23 cellular contexts compared by ENCODE assay signal in genomic region chr16:67608367-67608766, GRCh38. TPM values are rescaled to one million over a fixed set of nuclear protein-coding genes. Genes with fewer than 3 reads are reported as not detected.
DNase-seq lines count a peak whose midpoint lies in the region; ATAC-seq and TF ChIP-seq lines count a peak whose summit lies in the region.
"Had no signal": no experiment of that assay in that cellular context is flagged by ENCODE, and none has a peak within 500 bp of the region (broad histone marks: within the 10 kb centered on the region; RNA-seq: fewer than 3 reads in every experiment).

No MANE protein-coding gene starts in this region.

- peaks cover 10% of the 10 kb centered on the region for H3K4me1 Mint-ChIP-seq in activated CD4-positive, alpha-beta T cell treated with anti-CD3 and anti-CD28 coated beads for 36 hours
- peaks cover 13% of the 10 kb centered on the region for H3K4me1 Mint-ChIP-seq in T-helper 2 cell treated with Interferon-gamma antibody and Interleukin-4, amounts not matched to agents 5 μg/mL and 100 μg/mL, for 36 hours (ENCODE audit: low read depth)
- no peaks in the 10 kb centered on the region for H3K4me1 Mint-ChIP-seq in neural progenitor cell

- H3F3A ChIP-seq in neural progenitor cell (ENCODE audit: low read depth), result peaks cover 8% of the 10 kb centered on the region

- no peaks in the 10 kb centered on the region for H3K9me3 ChIP-seq in neural progenitor cell (ENCODE audit: low read depth)
- H3K9me3 ChIP-seq: lower lobe of right lung, SJSA1, thoracic aorta had no signal

- H3K4me3 ChIP-seq in neural progenitor cell, result no peak overlapping the region
- H3K4me3 ChIP-seq: lower lobe of right lung, SJSA1, thoracic aorta had no signal

- no peak overlapping the region for H3K9ac ChIP-seq in neural progenitor cell

- in situ Hi-C loops in GM13976 (cut with MboI; ENCODE audit: low sequenced_read_pairs, unreplicated experiment), result no loop called here

- H3K79me2 ChIP-seq in neural progenitor cell (ENCODE audit: low read depth), result peaks cover 69% of the 10 kb centered on the region

- no peak for TF ChIP-seq CTCF in GM13976 (IDR thresholded peaks at IDR 0.05; ENCODE audit: borderline replicate concordance, control extremely low read depth, extremely low read depth, insufficient read depth, missing control alignments)
- no peak for TF ChIP-seq CTCF in neural progenitor cell (IDR thresholded peaks at IDR 0.05)

- H3K27ac Mint-ChIP-seq in activated CD4-positive, alpha-beta T cell treated with anti-CD3 and anti-CD28 coated beads for 36 hours, result peak overlapping the region; percentile 85
- H3K27ac Mint-ChIP-seq in T-helper 2 cell treated with Interferon-gamma antibody and Interleukin-4, amounts not matched to agents 5 μg/mL and 100 μg/mL, for 36 hours, result peak overlapping the region; percentile 23
- H3K27ac Mint-ChIP-seq in neural progenitor cell, result peak overlapping the region; percentile 67

- peaks cover 14% of the 10 kb centered on the region for H3K36me3 Mint-ChIP-seq in activated CD4-positive, alpha-beta T cell treated with anti-CD3 and anti-CD28 coated beads for 36 hours (ENCODE audit: low read depth)
- H3K36me3 Mint-ChIP-seq in T-helper 2 cell treated with Interferon-gamma antibody and Interleukin-4, amounts not matched to agents 5 μg/mL and 100 μg/mL, for 36 hours (ENCODE audit: low read depth), result peaks cover 20% of the 10 kb centered on the region
- H3K36me3 Mint-ChIP-seq in neural progenitor cell, result peaks cover 28% of the 10 kb centered on the region

- peak; percentile 80 for ATAC-seq in activated CD4-positive, alpha-beta T cell treated with anti-CD3 and anti-CD28 coated beads for 36 hours
- no peak for ATAC-seq in HG03342 (IDR thresholded peaks at IDR 0.05; ENCODE audit: unreplicated experiment)
- ATAC-seq in HG02623 (IDR thresholded peaks at IDR 0.05; ENCODE audit: unreplicated experiment), result no peak
- ATAC-seq: lower lobe of right lung had no signal

- no peak for DNase-seq in activated CD4-positive, alpha-beta T cell treated with anti-CD3 and anti-CD28 coated beads for 36 hours
- no peak for DNase-seq in activated CD4-positive, alpha-beta T cell treated with anti-CD3 and anti-CD28 coated beads, Interleukin-2, amount 50 U/mL, for 4 hours
- peak; percentile 38 for DNase-seq in GM13976 (ENCODE audit: low spot score)
- DNase-seq in T-helper 2 cell treated with Interferon-gamma antibody and Interleukin-4, amounts not matched to agents 5 μg/mL and 100 μg/mL, for 36 hours (ENCODE audit: low spot score), result no peak
- DNase-seq in neural progenitor cell (ENCODE audit: low spot score), result no peak
- no peak for DNase-seq in head of caudate nucleus
- DNase-seq: activated gamma-delta T cell, cortex of kidney, DMS53, GDM1, Kasumi-1, kidney, lower lobe of right lung, NCI-H1417 treated with DMSO at 0.1 percent for 48 hours, NCI-H2107, NCI-H510A treated with DMSO at 0.1 percent for 48 hours had no signal

- intact Hi-C loops in activated CD4-positive, alpha-beta T cell treated with anti-CD3 and anti-CD28 coated beads for 36 hours (cut with DNase I, micrococcal nuclease), result no loop called here
- intact Hi-C loops in head of caudate nucleus (cut with DNase I), result no loop called here

- POLR2A ChIA-PET in activated CD4-positive, alpha-beta T cell treated with anti-CD3 and anti-CD28 coated beads for 36 hours (lab: Charles Lee), result no interaction called here

- no peak overlapping the region for H3K4me2 ChIP-seq in neural progenitor cell

- H3K27ac ChIP-seq in neural progenitor cell, result no peak overlapping the region
- H3K27ac ChIP-seq: 22Rv1, lower lobe of right lung, SJSA1, thoracic aorta, VCaP had no signal

- CTCF ChIA-PET in activated CD4-positive, alpha-beta T cell treated with anti-CD3 and anti-CD28 coated beads for 36 hours (lab: Charles Lee), result no interaction called here

- H3K27me3 ChIP-seq in neural progenitor cell, result no peaks in the 10 kb centered on the region
- H3K27me3 ChIP-seq: SJSA1 had no signal

- H3K36me3 ChIP-seq in neural progenitor cell, result peaks cover 8% of the 10 kb centered on the region

- no peaks in the 10 kb centered on the region for H3K4me1 ChIP-seq in neural progenitor cell
- H3K4me1 ChIP-seq: SJSA1 had no signal

- no peaks in the 10 kb centered on the region for H3K9me3 Mint-ChIP-seq in activated CD4-positive, alpha-beta T cell treated with anti-CD3 and anti-CD28 coated beads for 36 hours (ENCODE audit: low read depth)
- H3K9me3 Mint-ChIP-seq in T-helper 2 cell treated with Interferon-gamma antibody and Interleukin-4, amounts not matched to agents 5 μg/mL and 100 μg/mL, for 36 hours, result no peaks in the 10 kb centered on the region
- H3K9me3 Mint-ChIP-seq in neural progenitor cell, result no peaks in the 10 kb centered on the region

- H3K4me3 Mint-ChIP-seq in activated CD4-positive, alpha-beta T cell treated with anti-CD3 and anti-CD28 coated beads for 36 hours, result no peak overlapping the region
- no peak overlapping the region for H3K4me3 Mint-ChIP-seq in T-helper 2 cell treated with Interferon-gamma antibody and Interleukin-4, amounts not matched to agents 5 μg/mL and 100 μg/mL, for 36 hours
- H3K4me3 Mint-ChIP-seq in neural progenitor cell, result no peak overlapping the region

- no peaks in the 10 kb centered on the region for H3K27me3 Mint-ChIP-seq in activated CD4-positive, alpha-beta T cell treated with anti-CD3 and anti-CD28 coated beads for 36 hours
- H3K27me3 Mint-ChIP-seq in T-helper 2 cell treated with Interferon-gamma antibody and Interleukin-4, amounts not matched to agents 5 μg/mL and 100 μg/mL, for 36 hours (ENCODE audit: low read depth), result no peaks in the 10 kb centered on the region
- H3K27me3 Mint-ChIP-seq in neural progenitor cell (ENCODE audit: insufficient read depth, low read depth), result no peaks in the 10 kb centered on the region

- H4K20me1 ChIP-seq in neural progenitor cell (ENCODE audit: low read depth), result peaks cover 11% of the 10 kb centered on the region

- no peak overlapping the region for H2AFZ ChIP-seq in neural progenitor cell (replicated peaks)

RNA-seq across cellular contexts. Expression of gene CARMIL2, which starts 36.6 kb away (rescaled TPM):
- total RNA-seq in activated CD4-positive, alpha-beta T cell treated with anti-CD3 and anti-CD28 coated beads for 36 hours, result 100 to 1,000 TPM; 138 to 153 TPM
- 14.5 and 18.2 TPM in 2 replicates for total RNA-seq in neural progenitor cell (ENCODE audit: low replicate concordance)
- total RNA-seq: bronchial epithelial cell had no signal

RNA-seq across cellular contexts. Expression of gene CTCF, which starts 46.0 kb away (rescaled TPM):
- total RNA-seq in activated CD4-positive, alpha-beta T cell treated with anti-CD3 and anti-CD28 coated beads for 36 hours, result 10 to 100 TPM; 51.0 to 66.4 TPM
- total RNA-seq in neural progenitor cell (ENCODE audit: low replicate concordance), result 75.7 and 76.3 TPM in 2 replicates

RNA-seq across cellular contexts. Expression of gene ACD, which starts 51.7 kb away (rescaled TPM):
- total RNA-seq in activated CD4-positive, alpha-beta T cell treated with anti-CD3 and anti-CD28 coated beads for 36 hours, result 10 to 100 TPM; 52.2 to 52.4 TPM
- total RNA-seq in neural progenitor cell (ENCODE audit: low replicate concordance), result 11.5 and 31.7 TPM in 2 replicates

RNA-seq across cellular contexts. Expression of gene PARD6A, which starts 52.4 kb away (rescaled TPM):
- 1 to 10 TPM; 7.8 to 8.7 TPM for total RNA-seq in activated CD4-positive, alpha-beta T cell treated with anti-CD3 and anti-CD28 coated beads for 36 hours
- total RNA-seq in neural progenitor cell (ENCODE audit: low replicate concordance), result 2.7 and 8.7 TPM in 2 replicates

RNA-seq across cellular contexts. Expression of gene ENKD1, which starts 58.2 kb away (rescaled TPM):
- 10 to 100 TPM; 11.7 to 12.0 TPM for total RNA-seq in activated CD4-positive, alpha-beta T cell treated with anti-CD3 and anti-CD28 coated beads for 36 hours
- total RNA-seq in neural progenitor cell (ENCODE audit: low replicate concordance), result 6.9 and 18.7 TPM in 2 replicates

Comparison
In these comparisons a context has a peak if more than half of its experiments do, and no peak if none do; other contexts are left out.
1. H3K27ac Mint-ChIP-seq: peak in every context shown above with its lines; median percentile 85 in activated CD4-positive, alpha-beta T cell treated with anti-CD3 and anti-CD28 coated beads for 36 hours; 67 in neural progenitor cell; 23 in T-helper 2 cell treated with Interferon-gamma antibody and Interleukin-4, amounts not matched to agents 5 μg/mL and 100 μg/mL, for 36 hours.